Comparison of ENCODE assay signal across 8 cellular contexts in genomic region chr14:99684356-99684952, GRCh38. TPM values are rescaled to one million over a fixed set of nuclear protein-coding genes. Genes with fewer than 3 reads are reported as not detected.
DNase-seq lines count a peak whose midpoint lies in the region; ATAC-seq, FAIRE-seq and TF ChIP-seq lines count a peak whose summit lies in the region.

No MANE protein-coding gene starts in this region.

- H3K27ac ChIP-seq in CD4-positive, alpha-beta T cell (ENCODE audit: low read depth, low read length) = no peak overlapping the region
- H3K27ac ChIP-seq in IMR-90 (ENCODE audit: insufficient read depth, low read length) (no peak overlapping the region; the same call in 1 of the 2 replicates), endothelial cell of umbilical vein (ENCODE audit: insufficient read depth, low read depth, low read length) (no peak overlapping the region)

- no peaks in the 10 kb centered on the region for H3K9me3 Mint-ChIP-seq in CD4-positive, alpha-beta T cell

- TF ChIP-seq RAD21 in IMR-90 (IDR thresholded peaks at IDR 0.05; ENCODE audit: low read length) = no peak

- peak overlapping the region; percentile 73 for H3K4me2 ChIP-seq in IMR-90 (ENCODE audit: low read depth, low read length)
- H3K4me2 ChIP-seq in endothelial cell of umbilical vein (ENCODE audit: insufficient read depth, low read length) = peak overlapping the region; percentile 15

- intact Hi-C loops in CD4-positive, alpha-beta T cell (cut with DNase I, micrococcal nuclease) = loop anchor here in 1 of 2 experiments (5.0 to 10.0 kb wide), 3 partner anchors 288 to 693 kb away; partner anchors contain the start of gene WDR25
- intact Hi-C loops in IMR-90 (cut with micrococcal nuclease) (loop anchor here (2.0 to 5.0 kb wide), 2 partner anchors 60 to 162 kb away; no protein-coding TSS in a partner anchor), endothelial cell of umbilical vein (cut with micrococcal nuclease) (loop anchor here (1.0 to 5.0 kb wide), 5 partner anchors 48 to 286 kb away; partner anchors contain the start of genes CCNK and EML1)

- H2BK15ac ChIP-seq in IMR-90 (ENCODE audit: low read depth, low read length) = no peak overlapping the region

- H3K27me3 Mint-ChIP-seq in CD4-positive, alpha-beta T cell = peaks cover 25% of the 10 kb centered on the region

- dilution Hi-C loops in IMR-90 (cut with HindIII; ENCODE audit: low sequenced_read_pairs, unreplicated experiment) (no loop called here), endothelial cell of umbilical vein (cut with MboI; ENCODE audit: extremely low pct_ligation_motif_present, low sequenced_read_pairs) (no loop called here)

- H3K4ac ChIP-seq in IMR-90 (ENCODE audit: low read depth, low read length) = no peak overlapping the region

- no peak overlapping the region for H2BK20ac ChIP-seq in IMR-90 (ENCODE audit: low read depth, low read length)

- H3K9me3 ChIP-seq in CD4-positive, alpha-beta T cell (ENCODE audit: control insufficient read depth, low read length) = no peaks in the 10 kb centered on the region
- H3K9me3 ChIP-seq in IMR-90 (ENCODE audit: control insufficient read depth, insufficient read depth, low read length) (no peaks in the 10 kb centered on the region), endothelial cell of umbilical vein (replicated peaks; ENCODE audit: control insufficient read depth, insufficient read depth, low read length) (no peaks in the 10 kb centered on the region)

- no peak overlapping the region for H2BK120ac ChIP-seq in IMR-90 (ENCODE audit: low read depth, low read length)

- H3K18ac ChIP-seq in IMR-90 (ENCODE audit: low read depth, low read length) = no peak overlapping the region

- H3K79me1 ChIP-seq in IMR-90 (ENCODE audit: low read depth in 1 of 2, low read length in 2 of 2) = no peaks in the 10 kb centered on the region; a peak in 1 of 4 replicates

- WGBS in IMR-90 (ENCODE audit: extremely low coverage in 2 of 2, insufficient read length in 1 of 2), 2 experiments = 1% methylated on average over 15 of the region's 51 CpGs; no CpG with 5 or more reads in 1 of the 2 experiments

- H4K20me1 ChIP-seq in IMR-90 (ENCODE audit: insufficient read depth, low read length) (no peaks in the 10 kb centered on the region; the same call in 1 of the 2 replicates), endothelial cell of umbilical vein (replicated peaks; ENCODE audit: control insufficient read depth, extremely low read depth, insufficient read depth, low read length) (no peaks in the 10 kb centered on the region)

- no peak overlapping the region for H3K27ac Mint-ChIP-seq in CD4-positive, alpha-beta T cell

- no peak overlapping the region for H3K4me3 Mint-ChIP-seq in CD4-positive, alpha-beta T cell

- H3K4me3 ChIP-seq in IMR-90 (ENCODE audit: insufficient read depth, low read depth, low read length) = peak overlapping the region; percentile 69
- peak overlapping the region; percentile 15 to 51 (median 15) for H3K4me3 ChIP-seq in endothelial cell of umbilical vein (replicated peaks in 1 of 3; ENCODE audit: insufficient read depth in 1 of 3, low read depth in 1 of 3, low read length in 3 of 3)
- peak overlapping the region; percentile 41 for H3K4me3 ChIP-seq in retinal pigment epithelial cell (ENCODE audit: low read length)

- H3K36me3 Mint-ChIP-seq in CD4-positive, alpha-beta T cell (ENCODE audit: low read depth) = no peaks in the 10 kb centered on the region

- no peak overlapping the region for H2AK5ac ChIP-seq in IMR-90 (ENCODE audit: low read depth, low read length)

- no peak overlapping the region for H2BK5ac ChIP-seq in IMR-90 (ENCODE audit: low read depth, low read length, poor library complexity, severe bottlenecking)

- H3K9me1 ChIP-seq in IMR-90 (ENCODE audit: insufficient read depth, low read length) (no peaks in the 10 kb centered on the region), endothelial cell of umbilical vein (replicated peaks; ENCODE audit: control insufficient read depth, extremely low read depth, insufficient read depth, low read length) (no peaks in the 10 kb centered on the region)

- H4K91ac ChIP-seq in IMR-90 (ENCODE audit: insufficient read depth, low read depth, low read length) = no peak overlapping the region

- TF ChIP-seq CTCF in CD4-positive, alpha-beta T cell (IDR thresholded peaks at IDR 0.05) = no peak
- TF ChIP-seq CTCF in IMR-90 (conservative IDR thresholded peaks at IDR 0.05; ENCODE audit: low read depth, low read length) = no peak
- TF ChIP-seq CTCF in endothelial cell of umbilical vein (IDR thresholded peaks at IDR 0.05; ENCODE audit: extremely low read depth in 1 of 2, insufficient read depth in 1 of 2, low read depth in 1 of 2, low read length in 2 of 2) = no peak
- no peak for TF ChIP-seq CTCF in retinal pigment epithelial cell (conservative IDR thresholded peaks at IDR 0.05; ENCODE audit: low read depth, low read length)

- peak overlapping the region; percentile 46; the same call in 1 of the 2 replicates for H3K23ac ChIP-seq in IMR-90 (ENCODE audit: low read depth, low read length)

- H3K4me1 ChIP-seq in IMR-90 (ENCODE audit: control insufficient read depth, insufficient read depth, low read length) = peaks cover 8% of the 10 kb centered on the region
- peaks cover 8% of the 10 kb centered on the region for H3K4me1 ChIP-seq in endothelial cell of umbilical vein (ENCODE audit: control insufficient read depth, extremely low read depth, insufficient read depth, low read length)

- H3K14ac ChIP-seq in IMR-90 (replicated peaks; ENCODE audit: low read depth, low read length) = no peak overlapping the region

- POLR2A ChIA-PET in CD4-positive, alpha-beta T cell (lab: Charles Lee) = interaction anchor here (0.9 to 2.3 kb wide), 5 partner anchors 17 to 287 kb away, joined by 3 to 23 read pairs (median 3); partner anchors contain the start of genes CCDC85C, CCNK, EML1 and SETD3
- POLR2A ChIA-PET in IMR-90 (lab: Charles Lee; ENCODE audit: unreplicated experiment) = no interaction called here
- POLR2A ChIA-PET in endothelial cell of umbilical vein (lab: Charles Lee) = interaction anchor here (0.6 kb wide), 1 partner anchor 287 kb away, joined by 4 read pairs; no protein-coding TSS in a partner anchor

- H3K4me1 Mint-ChIP-seq in CD4-positive, alpha-beta T cell (ENCODE audit: low read depth) = peaks cover 12% of the 10 kb centered on the region

- ATAC-seq in CD4-positive, alpha-beta T cell (ENCODE audit: poor library complexity) = peak; percentile 30
- ATAC-seq in GM19455 (IDR thresholded peaks at IDR 0.05; ENCODE audit: unreplicated experiment) (peak; percentile 31), IMR-90 (ENCODE audit: low read depth) (no peak)

- H2AFZ ChIP-seq in IMR-90 (replicated peaks; ENCODE audit: low read length, poor library complexity) (peak overlapping the region; percentile 96), endothelial cell of umbilical vein (ENCODE audit: low read depth, low read length) (peak overlapping the region; percentile 63)

- DNase-seq in CD4-positive, alpha-beta T cell = peak in 1 of 10 experiments; percentile 14
- peak; percentile 8 for DNase-seq in IMR-90
- DNase-seq in endothelial cell of umbilical vein (ENCODE audit: low read depth, low spot score) = no peak
- no peak for DNase-seq in retinal pigment epithelial cell (ENCODE audit: low read depth)
- no peak for DNase-seq in DMS153 (lab: John Stamatoyannopoulos, UW)
- no peak for DNase-seq in NCI-H1417 (lab: John Stamatoyannopoulos, UW)
- no peak for DNase-seq in activated gamma-delta T cell (lab: John Stamatoyannopoulos, UW)

- H3K56ac ChIP-seq in IMR-90 (ENCODE audit: extremely low read depth, insufficient read depth, low read length) = no peak overlapping the region

- TF ChIP-seq POLR2A in IMR-90 (IDR thresholded peaks at IDR 0.05; ENCODE audit: low read depth, low read length) (no peak), endothelial cell of umbilical vein (IDR thresholded peaks at IDR 0.05; ENCODE audit: low read depth, low read length) (no peak)

- CTCF ChIA-PET in CD4-positive, alpha-beta T cell (lab: Charles Lee) = interaction anchor here (0.7 kb wide), 1 partner anchor 201 kb away, joined by 3 read pairs; no protein-coding TSS in a partner anchor
- CTCF ChIA-PET in IMR-90 (lab: Yijun Ruan, JAX) (no interaction called here), endothelial cell of umbilical vein (lab: Charles Lee) (interaction anchor here (0.6 to 4.5 kb wide), 14 partner anchors 39 to 263 kb away, joined by 3 to 27 read pairs (median 4); no protein-coding TSS in a partner anchor)

- BruUV-seq in IMR-90 (replicated peaks; lab: Mats Ljungman, UMichigan) (no TSS peak), endothelial cell of umbilical vein (replicated peaks; lab: Mats Ljungman, UMichigan) (no TSS peak)

- no peak overlapping the region for H4K8ac ChIP-seq in IMR-90 (ENCODE audit: low read depth in 2 of 2, low read length in 2 of 2)

- H4K5ac ChIP-seq in IMR-90 (ENCODE audit: low read depth, low read length) = no peak overlapping the region

- H3K9ac ChIP-seq in IMR-90 (ENCODE audit: low read depth, low read length) (no peak overlapping the region), endothelial cell of umbilical vein (replicated peaks; ENCODE audit: extremely low read depth, insufficient read depth, low read length) (no peak overlapping the region)

- peaks cover 19% of the 10 kb centered on the region for H3K27me3 ChIP-seq in CD4-positive, alpha-beta T cell (ENCODE audit: control insufficient read depth, insufficient read depth, low read length)
- H3K27me3 ChIP-seq in IMR-90 (ENCODE audit: control insufficient read depth, insufficient read depth, low read length) = peaks cover 36% of the 10 kb centered on the region
- H3K27me3 ChIP-seq in endothelial cell of umbilical vein (ENCODE audit: control insufficient read depth in 2 of 2, insufficient read depth in 2 of 2, low read length in 2 of 2) = peaks cover 5 to 11% of the 10 kb centered on the region in 2 experiments

- H3K79me2 ChIP-seq in endothelial cell of umbilical vein (ENCODE audit: control insufficient read depth, insufficient read depth, low read length) = no peaks in the 10 kb centered on the region

- H2AK9ac ChIP-seq in IMR-90 (replicated peaks; ENCODE audit: low read depth, low read length, poor library complexity) = peak overlapping the region; percentile 82

- no peak for FAIRE-seq in endothelial cell of umbilical vein (lab: Jason Lieb, UNC)

- H3K36me3 ChIP-seq in IMR-90 (ENCODE audit: control insufficient read depth, insufficient read depth, low read length) = no peaks in the 10 kb centered on the region
- no peaks in the 10 kb centered on the region for H3K36me3 ChIP-seq in endothelial cell of umbilical vein (ENCODE audit: control insufficient read depth in 2 of 2, extremely low read depth in 1 of 2, insufficient read depth in 2 of 2, low read length in 2 of 2)

- in situ Hi-C loops in IMR-90 (cut with MboI; ENCODE audit: low sequenced_read_pairs) = loop anchor here (5.0 kb wide), 1 partner anchor 198 kb away; no protein-coding TSS in a partner anchor

RNA-seq across cellular contexts. Expression of gene CYP46A1, which starts 0.4 kb away (rescaled TPM):
- under 1 TPM; 0.11 to 0.22 TPM for total RNA-seq in CD4-positive, alpha-beta T cell
- under 0.01 and 0.18 TPM in 2 replicates for total RNA-seq in IMR-90 (2012; rRNA removed)
- polyA plus RNA-seq in IMR-90 (2012; rRNA removed) = 0.24 and 0.31 TPM in 2 replicates
- 0.09 and 0.31 TPM in 2 replicates for polyA plus RNA-seq in IMR-90 (2012; cell fraction: cytosol; rRNA removed)
- 1.0 and 1.2 TPM in 2 replicates for polyA plus RNA-seq in IMR-90 (2012; cell fraction: nucleus; rRNA removed; ENCODE audit: low replicate concordance)
- total RNA-seq in endothelial cell of umbilical vein = 0.14 and 0.24 TPM in 2 replicates
- 0.03 and 0.05 TPM in 2 replicates for polyA plus RNA-seq in endothelial cell of umbilical vein
- polyA plus RNA-seq in endothelial cell of umbilical vein (2011; cell fraction: cytosol; rRNA removed) = 0.03 TPM in 2 replicates
- 0.16 and 0.28 TPM in 2 replicates for polyA plus RNA-seq in endothelial cell of umbilical vein (2011; cell fraction: nucleus; rRNA removed)
- polyA plus RNA-seq in endothelial cell of umbilical vein (2012) = 0.05 TPM in 2 replicates
- not detected in 2 replicates for polyA minus RNA-seq in endothelial cell of umbilical vein
- not detected for polyA minus RNA-seq in endothelial cell of umbilical vein (2011; cell fraction: cytosol; rRNA and poly(A)+ RNA removed)
- 0.10 TPM in 1 of 2 replicates, not detected in the other for polyA minus RNA-seq in endothelial cell of umbilical vein (2011; cell fraction: nucleus; rRNA and poly(A)+ RNA removed)

RNA-seq across cellular contexts. Expression of gene HHIPL1, which starts 39.5 kb away (rescaled TPM):
- total RNA-seq in CD4-positive, alpha-beta T cell = not detected
- total RNA-seq in IMR-90 (2012; rRNA removed) (0.56 and 0.72 TPM in 2 replicates), endothelial cell of umbilical vein (2.0 and 2.1 TPM in 2 replicates)
- polyA plus RNA-seq in IMR-90 (2012; rRNA removed) (0.65 and 1.4 TPM in 2 replicates), endothelial cell of umbilical vein (1.3 TPM in 2 replicates)
- 0.48 and 1.5 TPM in 2 replicates for polyA plus RNA-seq in IMR-90 (2012; cell fraction: cytosol; rRNA removed)
- 0.64 and 1.3 TPM in 2 replicates for polyA plus RNA-seq in IMR-90 (2012; cell fraction: nucleus; rRNA removed; ENCODE audit: low replicate concordance)
- polyA plus RNA-seq in endothelial cell of umbilical vein (2011; cell fraction: cytosol; rRNA removed) = 0.63 and 0.96 TPM in 2 replicates
- polyA plus RNA-seq in endothelial cell of umbilical vein (2011; cell fraction: nucleus; rRNA removed) = 0.99 and 1.3 TPM in 2 replicates
- 1.3 and 2.9 TPM in 2 replicates for polyA plus RNA-seq in endothelial cell of umbilical vein (2012)
- polyA minus RNA-seq in endothelial cell of umbilical vein = 0.96 and 1.5 TPM in 2 replicates
- polyA minus RNA-seq in endothelial cell of umbilical vein (2011; cell fraction: cytosol; rRNA and poly(A)+ RNA removed) = not detected
- polyA minus RNA-seq in endothelial cell of umbilical vein (2011; cell fraction: nucleus; rRNA and poly(A)+ RNA removed) = 1.2 and 2.0 TPM in 2 replicates

Comparison
In these comparisons a context has a peak if more than half of its experiments do, and no peak if none do; other contexts are left out.
1. H3K4me3 ChIP-seq: peak in every context shown above with its lines; median percentile 69 in IMR-90; 41 in retinal pigment epithelial cell; 15 in endothelial cell of umbilical vein.